In genomic region chr5:9555961-9556360, GRCh38 we compare ENCODE assay signal across 11 cellular contexts.
"Had no signal": no experiment of that assay in that cellular context is flagged by ENCODE, and none has a peak within 500 bp of the region (broad histone marks: within the 10 kb centered on the region; RNA-seq: fewer than 3 reads in every experiment).

No MANE protein-coding gene starts in this region.

- FAIRE-seq: H1, H54 had no signal

- H3K27ac Mint-ChIP-seq: GM23338, H9, HFFc6 had no signal

- ATAC-seq: GM23338, HCT116 had no signal

- H3K27ac ChIP-seq: GM23248 had no signal

- H3K9me3 Mint-ChIP-seq: GM23338, H9, HFFc6 had no signal

- DNase-seq: GM23248, GOT3, H7, H9, HCEC 1CT, HFFc6 had no signal

- H3K36me3 ChIP-seq: HAP-1 had no signal

- H2AFZ ChIP-seq: GM23248, GM23338 had no signal

- H3K4me3 ChIP-seq: GM23248, GM23338, HAP-1 had no signal

- H3K4me1 ChIP-seq: HAP-1 had no signal

- H3K4me2 ChIP-seq: GM23338 had no signal

- H3K9ac ChIP-seq: GM23248 had no signal

- H3K4me3 Mint-ChIP-seq: GM23338, H9, HFFc6 had no signal

- H3K9me3 ChIP-seq: HAP-1 had no signal
